ENCODE assay signal across 21 cellular contexts in genomic region chr3:9380014-9380413, GRCh38.
"Had no signal": no experiment of that assay in that cellular context is flagged by ENCODE, and none has a peak within 500 bp of the region (broad histone marks: within the 10 kb centered on the region; RNA-seq: fewer than 3 reads in every experiment).

No MANE protein-coding gene starts in this region.

- H3K27me3 Mint-ChIP-seq: activated naive CD4-positive, alpha-beta T cell treated with anti-CD3 and anti-CD28 coated beads, Interleukin-2, amount 10 ng/mL, durations not matched to agents 7 days and 5 days had no signal

- DNase-seq: activated CD4-positive, alpha-beta T cell treated with anti-CD3 and anti-CD28 coated beads for 4 hours; activated naive CD4-positive, alpha-beta T cell treated with anti-CD3 and anti-CD28 coated beads, Interleukin-2, amount 10 ng/mL, durations not matched to agents 7 days and 5 days; caudate nucleus; effector CD8-positive, alpha-beta T cell; kidney; midbrain; natural killer cell; occipital lobe; psoas muscle; sigmoid colon; stimulated activated CD4-positive, alpha-beta T cell treated with anti-CD3 and anti-CD28 coated beads, Interleukin-2, amount 100 ng/mL, for 24 hours; stimulated activated naive CD4-positive, alpha-beta T cell; substantia nigra; T1000; transverse colon; WERI-Rb-1 had no signal

- H3K27ac Mint-ChIP-seq: activated naive CD4-positive, alpha-beta T cell treated with anti-CD3 and anti-CD28 coated beads, Interleukin-2, amount 10 ng/mL, durations not matched to agents 7 days and 5 days had no signal

- H3K27ac ChIP-seq: coronary artery, epithelial cell of prostate, gastroesophageal sphincter, psoas muscle, sigmoid colon, SJSA1, transverse colon, WERI-Rb-1 had no signal

- H3K9me3 Mint-ChIP-seq: activated naive CD4-positive, alpha-beta T cell treated with anti-CD3 and anti-CD28 coated beads, Interleukin-2, amount 10 ng/mL, durations not matched to agents 7 days and 5 days; activated T-helper 1 cell treated with anti-CD3 and anti-CD28 coated beads, Interleukin-12 subunit alpha, Interleukin-12 subunit beta, Interleukin-2, Interleukin-4 antibody, amounts not matched to agents 30 ng/mL and 10 ng/mL and 1 ng/mL, durations not matched to agents 14 hours and 24 hours and 36 hours; natural killer cell had no signal

- H3K4me3 Mint-ChIP-seq: activated naive CD4-positive, alpha-beta T cell treated with anti-CD3 and anti-CD28 coated beads, Interleukin-2, amount 10 ng/mL, durations not matched to agents 7 days and 5 days; activated T-helper 1 cell treated with anti-CD3 and anti-CD28 coated beads, Interleukin-12 subunit alpha, Interleukin-12 subunit beta, Interleukin-2, Interleukin-4 antibody, amounts not matched to agents 30 ng/mL and 10 ng/mL and 1 ng/mL, durations not matched to agents 14 hours and 24 hours and 36 hours; natural killer cell had no signal

- ATAC-seq: gastroesophageal sphincter, natural killer cell had no signal

- H3K9me3 ChIP-seq: gastroesophageal sphincter, psoas muscle, sigmoid colon, SJSA1, transverse colon had no signal

- H3K4me1 ChIP-seq: gastroesophageal sphincter, sigmoid colon, transverse colon had no signal

- H3K27me3 ChIP-seq: gastroesophageal sphincter, sigmoid colon, SJSA1, transverse colon had no signal

- H3K4me3 ChIP-seq: coronary artery, gastroesophageal sphincter, psoas muscle, sigmoid colon, SJSA1, transverse colon had no signal
